14 cellular contexts compared by ENCODE assay signal in the genomic region with DNA sequence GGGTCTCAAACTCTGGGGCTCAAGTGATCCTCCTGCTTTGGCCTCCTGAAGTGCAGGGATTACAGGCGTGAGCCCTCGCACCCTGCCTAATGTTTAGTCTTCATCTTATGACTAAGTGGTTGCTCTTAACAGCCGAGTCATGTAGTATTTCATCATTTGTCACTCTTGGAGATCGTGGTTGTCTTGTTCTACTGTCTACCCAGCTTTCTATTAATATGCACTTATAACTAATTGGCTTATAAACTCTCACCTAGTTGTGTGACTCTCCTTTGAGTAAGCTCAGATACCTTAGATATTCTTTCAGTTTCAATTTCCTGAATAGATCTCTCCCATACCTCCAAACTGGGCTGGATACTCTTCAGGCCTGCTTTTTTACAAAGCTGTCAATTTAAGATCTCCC. TPM values are rescaled to one million over a fixed set of nuclear protein-coding genes. Genes with fewer than 3 reads are reported as not detected.
DNase-seq lines count a peak whose midpoint lies in the region; ATAC-seq and TF ChIP-seq lines count a peak whose summit lies in the region.
"Had no signal": no experiment of that assay in that cellular context is flagged by ENCODE, and none has a peak within 500 bp of the region (broad histone marks: within the 10 kb centered on the region; RNA-seq: fewer than 3 reads in every experiment).

No MANE protein-coding gene starts in this region.

- H3K9me3 ChIP-seq in A673 (ENCODE audit: low read depth, low read length, poor library complexity, severe bottlenecking): no peaks in the 10 kb centered on the region
- H3K9me3 ChIP-seq: sigmoid colon, upper lobe of left lung had no signal

- H3K4me1 ChIP-seq in A673 (ENCODE audit: insufficient read depth, low read length, poor library complexity, severe bottlenecking): peaks cover 5% of the 10 kb centered on the region

- H3K27ac ChIP-seq in epithelial cell of prostate (peak overlapping the region; percentile 72), A673 (ENCODE audit: low read depth, low read length, poor library complexity, severe bottlenecking) (no peak overlapping the region)
- H3K27ac ChIP-seq: sigmoid colon, upper lobe of left lung had no signal

- intact Hi-C loops in A673 (cut with micrococcal nuclease; ENCODE audit: unreplicated experiment): no loop called here

- no peak overlapping the region for H3K4me3 ChIP-seq in NB4 (ENCODE audit: low read depth, low read length)
- H3K4me3 ChIP-seq in A673 (ENCODE audit: low read depth, low read length, poor library complexity, severe bottlenecking): no peak overlapping the region
- H3K4me3 ChIP-seq: sigmoid colon, upper lobe of left lung had no signal

- no peaks in the 10 kb centered on the region for H3K36me3 ChIP-seq in A673 (ENCODE audit: insufficient read depth, low read length, poor library complexity, severe bottlenecking)
- H3K36me3 ChIP-seq: sigmoid colon, upper lobe of left lung had no signal

- TF ChIP-seq POLR2A in NB4 (IDR thresholded peaks at IDR 0.05; ENCODE audit: extremely low read depth, insufficient read length): no peak

- no peak for ATAC-seq in GM21367 (IDR thresholded peaks at IDR 0.05; ENCODE audit: unreplicated experiment)
- no peak for ATAC-seq in HG03521 (IDR thresholded peaks at IDR 0.05; ENCODE audit: unreplicated experiment)

- POLR2A ChIA-PET in A673 (lab: Charles Lee; ENCODE audit: low non-redundant PET): no interaction called here

- CTCF ChIA-PET in A673 (lab: Charles Lee): no interaction called here

- peak; percentile 5 for DNase-seq in stimulated activated CD4-positive, alpha-beta T cell treated with anti-CD3 and anti-CD28 coated beads, Interleukin-15, amount 100 ng/mL, for 24 hours
- DNase-seq in stimulated activated CD4-positive, alpha-beta T cell treated with anti-CD3 and anti-CD28 coated beads, Interleukin-4, amount 100 ng/mL, for 24 hours: no peak
- DNase-seq in NB4 (ENCODE audit: low read depth): peak; percentile 62
- DNase-seq in epithelial cell of prostate (ENCODE audit: low read depth, low spot score): peak; percentile 58
- no peak for DNase-seq in A673 (ENCODE audit: low spot score)
- DNase-seq in DMS53 (lab: John Stamatoyannopoulos, UW): no peak
- DNase-seq: activated CD8-positive, alpha-beta memory T cell treated with anti-CD3 and anti-CD28 coated beads, Interleukin-2, amount 50 U/mL, for 48 hours; CD4-positive, alpha-beta T cell; H7; NCI-H524; sigmoid colon; upper lobe of left lung had no signal

- BruUV-seq in A673 (replicated peaks; lab: Mats Ljungman, UMichigan): no TSS peak

- TF ChIP-seq CTCF in NB4 (IDR thresholded peaks at IDR 0.05; ENCODE audit: low read depth, low read length): no peak
- no peak for TF ChIP-seq CTCF in A673 (conservative IDR thresholded peaks at IDR 0.05; ENCODE audit: low read depth, low read length)

- no peaks in the 10 kb centered on the region for H3K27me3 ChIP-seq in A673 (replicated peaks; ENCODE audit: insufficient read depth, low read depth, low read length, poor library complexity)
- H3K27me3 ChIP-seq: sigmoid colon, upper lobe of left lung had no signal

RNA-seq across cellular contexts. Expression of a gene that starts 19.9 kb away (rescaled TPM):
- total RNA-seq in A673 (2021): 9.4 and 11.9 TPM in 2 replicates

Comparison
In these comparisons a context has a peak if more than half of its experiments do, and no peak if none do; other contexts are left out.
1. DNase-seq: peak in stimulated activated CD4-positive, alpha-beta T cell treated with anti-CD3 and anti-CD28 coated beads, Interleukin-15, amount 100 ng/mL, for 24 hours (single experiment), NB4 (single experiment) and epithelial cell of prostate (single experiment); none in stimulated activated CD4-positive, alpha-beta T cell treated with anti-CD3 and anti-CD28 coated beads, Interleukin-4, amount 100 ng/mL, for 24 hours (single experiment), A673 (single experiment) and DMS53 (single experiment).